ENCODE assay signal across 1 cellular context in genomic region chr11:70206226-70206785, GRCh38.
TF ChIP-seq lines count a peak whose summit lies in the region.

No MANE protein-coding gene starts in this region.

TF ChIP-seq in HepG2, 621 proteins besides CTCF, POLR2A, EP300 and RAD21 (continued from another document):
- TF ChIP-seq ZNF687 (CRISPR knock-in tag; IDR thresholded peaks at IDR 0.05) (peak; percentile 20; the same call in 1 of the 2 replicates), SMAD1 (CRISPR knock-in tag; IDR thresholded peaks at IDR 0.05; ENCODE audit: borderline replicate concordance, low read depth) (no peak), ZNF841 (CRISPR knock-in tag; IDR thresholded peaks at IDR 0.05; ENCODE audit: borderline replicate concordance) (no peak), NFRKB (IDR thresholded peaks at IDR 0.05) (no peak), TFDP1 (CRISPR knock-in tag; IDR thresholded peaks at IDR 0.05; ENCODE audit: borderline replicate concordance) (no peak)
TF ChIP-seq in HepG2: peak in this region for 1.
